1 cellular context compared by ENCODE assay signal in the genomic region with DNA sequence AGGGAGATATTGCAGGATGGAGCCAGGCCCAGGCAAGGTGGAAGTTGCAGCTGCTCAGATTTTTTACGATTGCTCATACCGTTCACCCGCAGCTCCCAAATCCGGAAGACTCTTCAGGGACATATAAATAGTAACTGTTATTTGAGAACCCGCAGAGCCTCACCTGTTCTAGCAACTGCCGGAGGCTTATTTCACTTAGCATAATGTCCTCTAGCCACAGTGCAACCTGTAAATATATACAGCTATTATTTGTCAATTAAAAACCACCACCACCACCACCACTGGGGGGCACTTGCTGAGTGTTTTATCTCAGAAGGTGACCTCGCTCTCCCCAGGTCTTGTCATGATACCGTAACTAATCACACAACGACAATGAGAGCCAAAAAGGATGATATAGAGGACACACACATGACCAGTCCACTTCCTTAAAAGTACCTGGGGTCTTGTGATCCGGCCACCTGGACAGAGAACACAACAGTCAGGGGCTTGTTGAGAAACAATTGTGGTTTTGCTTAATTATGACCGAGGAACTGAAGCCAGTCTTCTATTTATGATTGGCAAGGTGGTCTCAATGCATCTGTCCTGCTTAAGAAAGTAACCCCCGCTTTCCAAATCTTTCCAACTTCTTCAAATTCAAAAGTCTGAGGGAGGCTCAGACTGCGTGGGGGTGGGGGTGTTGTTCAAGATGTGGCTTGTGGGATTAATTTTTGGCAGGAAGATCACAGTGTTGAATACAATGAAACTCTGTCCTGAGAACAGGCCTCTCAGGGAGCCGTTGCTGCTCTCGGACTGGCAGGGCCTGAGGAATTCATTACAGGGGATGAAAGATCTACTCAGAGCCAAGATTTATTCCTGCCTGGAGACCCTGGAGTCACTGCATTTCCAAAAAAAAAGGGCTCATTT.
TF ChIP-seq lines count a peak whose summit lies in the region.

No MANE protein-coding gene starts in this region.

TF ChIP-seq in neural cell, 6 proteins besides CTCF, POLR2A, EP300 and RAD21 (continued from another document):
- TF ChIP-seq, protein P1, sequence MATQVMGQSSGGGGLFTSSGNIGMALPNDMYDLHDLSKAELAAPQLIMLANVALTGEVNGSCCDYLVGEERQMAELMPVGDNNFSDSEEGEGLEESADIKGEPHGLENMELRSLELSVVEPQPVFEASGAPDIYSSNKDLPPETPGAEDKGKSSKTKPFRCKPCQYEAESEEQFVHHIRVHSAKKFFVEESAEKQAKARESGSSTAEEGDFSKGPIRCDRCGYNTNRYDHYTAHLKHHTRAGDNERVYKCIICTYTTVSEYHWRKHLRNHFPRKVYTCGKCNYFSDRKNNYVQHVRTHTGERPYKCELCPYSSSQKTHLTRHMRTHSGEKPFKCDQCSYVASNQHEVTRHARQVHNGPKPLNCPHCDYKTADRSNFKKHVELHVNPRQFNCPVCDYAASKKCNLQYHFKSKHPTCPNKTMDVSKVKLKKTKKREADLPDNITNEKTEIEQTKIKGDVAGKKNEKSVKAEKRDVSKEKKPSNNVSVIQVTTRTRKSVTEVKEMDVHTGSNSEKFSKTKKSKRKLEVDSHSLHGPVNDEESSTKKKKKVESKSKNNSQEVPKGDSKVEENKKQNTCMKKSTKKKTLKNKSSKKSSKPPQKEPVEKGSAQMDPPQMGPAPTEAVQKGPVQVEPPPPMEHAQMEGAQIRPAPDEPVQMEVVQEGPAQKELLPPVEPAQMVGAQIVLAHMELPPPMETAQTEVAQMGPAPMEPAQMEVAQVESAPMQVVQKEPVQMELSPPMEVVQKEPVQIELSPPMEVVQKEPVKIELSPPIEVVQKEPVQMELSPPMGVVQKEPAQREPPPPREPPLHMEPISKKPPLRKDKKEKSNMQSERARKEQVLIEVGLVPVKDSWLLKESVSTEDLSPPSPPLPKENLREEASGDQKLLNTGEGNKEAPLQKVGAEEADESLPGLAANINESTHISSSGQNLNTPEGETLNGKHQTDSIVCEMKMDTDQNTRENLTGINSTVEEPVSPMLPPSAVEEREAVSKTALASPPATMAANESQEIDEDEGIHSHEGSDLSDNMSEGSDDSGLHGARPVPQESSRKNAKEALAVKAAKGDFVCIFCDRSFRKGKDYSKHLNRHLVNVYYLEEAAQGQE (IDR thresholded peaks at IDR 0.05; ENCODE audit: borderline replicate concordance): no peak
- TF ChIP-seq TAF1 (IDR thresholded peaks at IDR 0.05; ENCODE audit: low read depth) (no peak), POLR2AphosphoS5 (IDR thresholded peaks at IDR 0.05) (no peak)
